ENCODE assay signal across 8 cellular contexts in genomic region chr21:39004776-39005605, GRCh38.
A peak's percentile ranks its signal among the peaks of the same experiment; 100 is the strongest.
DNase-seq lines count a peak whose midpoint lies in the region; ATAC-seq, FAIRE-seq and TF ChIP-seq lines count a peak whose summit lies in the region.

No MANE protein-coding gene starts in this region.

- no peaks in the 10 kb centered on the region for H3K23me2 ChIP-seq in H1 (ENCODE audit: low read depth, low read length)

- ATAC-seq in naive thymus-derived CD4-positive, alpha-beta T cell, result peak; percentile 53
- ATAC-seq in HG03280 (IDR thresholded peaks at IDR 0.05; ENCODE audit: unreplicated experiment), result no peak

- no peaks in the 10 kb centered on the region for H3K9me3 Mint-ChIP-seq in naive thymus-derived CD4-positive, alpha-beta T cell

- no peak overlapping the region for H2BK5ac ChIP-seq in H1 (ENCODE audit: low read depth, low read length)

- no peak overlapping the region for H3K4me3 ChIP-seq in H1 (ENCODE audit: extremely low read depth in 1 of 4, insufficient read depth in 2 of 4, low read depth in 3 of 4, low read length in 4 of 4)
- no peak overlapping the region for H3K4me3 ChIP-seq in naive thymus-derived CD4-positive, alpha-beta T cell (ENCODE audit: low read length)

- H2BK20ac ChIP-seq in H1 (ENCODE audit: low read length), result no peak overlapping the region

- TF ChIP-seq EP300 in H1 (IDR thresholded peaks at IDR 0.05; ENCODE audit: borderline replicate concordance in 1 of 2, low read depth in 2 of 2, low read length in 2 of 2), result no peak

- no peak for TF ChIP-seq CTCF in H1 (IDR thresholded peaks at IDR 0.05; ENCODE audit: control extremely low read depth in 1 of 3, insufficient read depth in 1 of 3, low read depth in 1 of 3, low read length in 3 of 3)

- WGBS in H1 (ENCODE audit: extremely low coverage in 1 of 2, insufficient coverage in 1 of 2, insufficient read length in 1 of 2, insufficient replicate concordance in 2 of 2, low coverage in 1 of 2, low lambda C conversion rate in 2 of 2, missing lambda C conversion rate in 1 of 2), 2 experiments, result 93% methylated on average over 12 of the region's 20 CpGs; no CpG with 5 or more reads in 1 of the 2 experiments

- peak overlapping the region; percentile 4; the same call in 1 of the 2 replicates for H2AFZ ChIP-seq in H1 (ENCODE audit: low read length)

- H4K8ac ChIP-seq in H1 (ENCODE audit: extremely low read depth, insufficient read depth, low read length), result no peak overlapping the region

- H4K91ac ChIP-seq in H1 (replicated peaks; ENCODE audit: insufficient read length, low read length), result no peak overlapping the region

- H3K14ac ChIP-seq in H1 (ENCODE audit: insufficient read length), result no peak overlapping the region

- H3K56ac ChIP-seq in H1 (replicated peaks; ENCODE audit: insufficient read length, low read depth, low read length), result no peak overlapping the region

- CTCF ChIA-PET in H1 (lab: Charles Lee; ENCODE audit: partially characterized antibody), result interaction anchor here (0.6 to 1.4 kb wide), 4 partner anchors 12 to 20 kb away, joined by 3 to 4 read pairs (median 4); no protein-coding TSS in a partner anchor
- CTCF ChIA-PET in naive thymus-derived CD4-positive, alpha-beta T cell (lab: Charles Lee), result no interaction called here

- H3K4me2 ChIP-seq in H1 (ENCODE audit: insufficient read depth in 1 of 2, low read depth in 2 of 2, low read length in 2 of 2), result no peak overlapping the region

- intact Hi-C loops in naive thymus-derived CD4-positive, alpha-beta T cell (cut with micrococcal nuclease), result loop anchor here (1.0 to 10.0 kb wide), 3 partner anchors 20 to 270 kb away; partner anchors contain the start of gene ETS2 (in 1 of the 2)

- no peak overlapping the region for H3K4ac ChIP-seq in H1 (replicated peaks; ENCODE audit: insufficient read length, low read depth, low read length)

- H3K18ac ChIP-seq in H1 (ENCODE audit: extremely low read depth, low read length), result peak overlapping the region; percentile 4; the same call in 1 of the 2 replicates

- no peaks in the 10 kb centered on the region for H3K79me2 ChIP-seq in H1 (ENCODE audit: control insufficient read depth in 1 of 2, insufficient read depth in 2 of 2, low read length in 2 of 2)

- no peaks in the 10 kb centered on the region; a peak in 1 of 7 replicates for H3K27me3 ChIP-seq in H1 (replicated peaks in 1 of 4; ENCODE audit: control insufficient read depth in 3 of 4, extremely low read depth in 1 of 4, insufficient read depth in 3 of 4, low read length in 3 of 4)
- H3K27me3 ChIP-seq in naive thymus-derived CD4-positive, alpha-beta T cell (ENCODE audit: control insufficient read depth in 2 of 2, insufficient read depth in 2 of 2, low read length in 2 of 2), result no peaks in the 10 kb centered on the region

- POLR2A ChIA-PET in H1 (lab: Charles Lee; ENCODE audit: partially characterized antibody), result interaction anchor here (0.6 to 0.9 kb wide), 2 partner anchors 14 to 39 kb away, joined by 3 to 4 read pairs; no protein-coding TSS in a partner anchor
- POLR2A ChIA-PET in naive thymus-derived CD4-positive, alpha-beta T cell (lab: Charles Lee), result no interaction called here

- H3K23ac ChIP-seq in H1 (ENCODE audit: insufficient read length), result no peak overlapping the region

- peak overlapping the region; percentile 2 for H2BK120ac ChIP-seq in H1 (replicated peaks; ENCODE audit: low read depth, low read length)

- no peak for FAIRE-seq in H1 (lab: Jason Lieb, UNC)

- no peaks in the 10 kb centered on the region for H3K9me3 ChIP-seq in H1 (ENCODE audit: insufficient read depth in 2 of 2, low read depth in 1 of 2, low read length in 1 of 2)
- H3K9me3 ChIP-seq in naive thymus-derived CD4-positive, alpha-beta T cell (ENCODE audit: control insufficient read depth in 2 of 3, low read length in 3 of 3), result no peaks in the 10 kb centered on the region

- H3K9ac ChIP-seq in H1 (replicated peaks in 1 of 4; ENCODE audit: extremely low read depth in 1 of 4, low read depth in 3 of 4, low read length in 3 of 4), result no peak overlapping the region; a peak in 1 of 7 replicates

- H4K5ac ChIP-seq in H1 (ENCODE audit: insufficient read length, low read depth, low read length), result no peak overlapping the region

- peaks cover 0 to 1% (median 0%) of the 10 kb centered on the region in 5 donors for H3K36me3 Mint-ChIP-seq in naive thymus-derived CD4-positive, alpha-beta T cell

- H3K27ac ChIP-seq in H1 (ENCODE audit: low read depth, low read length), result no peak overlapping the region
- no peak overlapping the region for H3K27ac ChIP-seq in naive thymus-derived CD4-positive, alpha-beta T cell (ENCODE audit: low read depth, low read length)

- no peaks in the 10 kb centered on the region for H3K36me3 ChIP-seq in H1 (ENCODE audit: control insufficient read depth in 2 of 4, insufficient read depth in 4 of 4, low read length in 3 of 4)
- H3K36me3 ChIP-seq in naive thymus-derived CD4-positive, alpha-beta T cell (ENCODE audit: control insufficient read depth in 2 of 3, insufficient read depth in 3 of 3, low read length in 3 of 3), result no peaks in the 10 kb centered on the region

- peak overlapping the region in 8 of 10 donors; percentile 52 to 81 (median 64) for H3K4me3 Mint-ChIP-seq in naive thymus-derived CD4-positive, alpha-beta T cell

- H4K20me1 ChIP-seq in H1 (replicated peaks in 1 of 2; ENCODE audit: control insufficient read depth in 1 of 2, insufficient read depth in 2 of 2, low read length in 2 of 2), result no peaks in the 10 kb centered on the region

- TF ChIP-seq RAD21 in H1 (IDR thresholded peaks at IDR 0.05 in 1 of 2, conservative IDR thresholded peaks at IDR 0.05 in 1 of 2; ENCODE audit: low read depth in 2 of 2, low read length in 2 of 2), result no peak

- peak overlapping the region; percentile 81; the same call in 1 of the 2 replicates for H2BK15ac ChIP-seq in H1 (ENCODE audit: low read length)

- peak overlapping the region in 5 of 9 donors; percentile 48 to 96 (median 85) for H3K27ac Mint-ChIP-seq in naive thymus-derived CD4-positive, alpha-beta T cell

- DNase-seq in EH (ENCODE audit: low read depth), result peak; percentile 59
- peak; percentile 30 for DNase-seq in NOMO-1 treated with dmso at 0.1 percent for 144 hours (lab: John Stamatoyannopoulos, UW; ENCODE audit: unreplicated experiment)
- DNase-seq in H1 (ENCODE audit: low read depth in 1 of 2, low spot score in 2 of 2), result no peak
- peak in 4 of 9 donors; percentile 5 to 23 (median 18) for DNase-seq in naive thymus-derived CD4-positive, alpha-beta T cell
- DNase-seq in kidney tubule cell (ENCODE audit: low spot score), result no peak
- DNase-seq in NCI-H524 (lab: John Stamatoyannopoulos, UW), result no peak
- no peak for DNase-seq in activated CD8-positive, alpha-beta memory T cell treated with anti-CD3 and anti-CD28 coated beads, Interleukin-2, amount 50 U/mL, for 4 hours

- H3K4me1 Mint-ChIP-seq in naive thymus-derived CD4-positive, alpha-beta T cell, result peaks cover 7 to 47% (median 22%) of the 10 kb centered on the region in 7 donors

- H3K79me1 ChIP-seq in H1 (ENCODE audit: low read depth, low read length), result no peaks in the 10 kb centered on the region

- H2AK5ac ChIP-seq in H1 (ENCODE audit: low read depth, low read length), result no peak overlapping the region

- no peak for TF ChIP-seq POLR2A in H1 (IDR thresholded peaks at IDR 0.05; ENCODE audit: control extremely low read depth in 1 of 2, low read depth in 2 of 2, low read length in 2 of 2)

- H3K27me3 Mint-ChIP-seq in naive thymus-derived CD4-positive, alpha-beta T cell, result peaks cover 0 to 5% (median 4%) of the 10 kb centered on the region in 5 donors

- H2BK12ac ChIP-seq in H1 (ENCODE audit: low read depth, low read length), result no peak overlapping the region

- peaks cover 0 to 8% (median 4%) of the 10 kb centered on the region in 4 experiments; a peak in 5 of 7 replicates for H3K4me1 ChIP-seq in H1 (replicated peaks in 1 of 4; ENCODE audit: control insufficient read depth in 3 of 4, insufficient read depth in 4 of 4, low read length in 3 of 4)
- no peaks in the 10 kb centered on the region for H3K4me1 ChIP-seq in naive thymus-derived CD4-positive, alpha-beta T cell (ENCODE audit: control insufficient read depth in 2 of 2, insufficient read depth in 2 of 2, low read length in 2 of 2)

TF ChIP-seq in H1, 55 proteins besides CTCF, POLR2A, EP300 and RAD21 (continues in another document):
- TF ChIP-seq NRF1 (IDR thresholded peaks at IDR 0.05; ENCODE audit: low read depth, low read length) (no peak), TEAD4 (IDR thresholded peaks at IDR 0.05; ENCODE audit: low read depth, low read length) (no peak), RXRA (IDR thresholded peaks at IDR 0.05; ENCODE audit: insufficient read depth, low read depth, low read length) (no peak), ZNF274 (IDR thresholded peaks at IDR 0.05; ENCODE audit: borderline replicate concordance, extremely low read depth, low read length) (no peak), RBBP5 (IDR thresholded peaks at IDR 0.05; ENCODE audit: borderline replicate concordance, low read depth, low read length) (no peak), TAF1 (IDR thresholded peaks at IDR 0.05; ENCODE audit: low read depth, low read length) (no peak), RNF2 (IDR thresholded peaks at IDR 0.05; ENCODE audit: borderline replicate concordance, low read depth, low read length, missing control alignments, poor library complexity, severe bottlenecking) (no peak), MAFK (IDR thresholded peaks at IDR 0.05; ENCODE audit: low read depth, low read length) (no peak), KDM1A (IDR thresholded peaks at IDR 0.05; ENCODE audit: borderline replicate concordance, low read length) (no peak), SIN3A (conservative IDR thresholded peaks at IDR 0.05 in 1 of 2, IDR thresholded peaks at IDR 0.05 in 1 of 2; ENCODE audit: low read depth in 1 of 2, low read length in 2 of 2) (no peak), SUZ12 (IDR thresholded peaks at IDR 0.05; ENCODE audit: low read length) (no peak), EZH2 (IDR thresholded peaks at IDR 0.05; ENCODE audit: low read depth, low read length, severe bottlenecking) (no peak), SP2 (IDR thresholded peaks at IDR 0.05; ENCODE audit: low read length) (no peak), TAF7 (optimal IDR thresholded peaks at IDR 0.05; ENCODE audit: borderline replicate concordance, low read depth, low read length) (no peak), CBX8 (IDR thresholded peaks at IDR 0.05; ENCODE audit: borderline replicate concordance, low read depth, low read length) (no peak), SRF (IDR thresholded peaks at IDR 0.05; ENCODE audit: low read depth, low read length) (no peak)
- TF ChIP-seq, protein P1, sequence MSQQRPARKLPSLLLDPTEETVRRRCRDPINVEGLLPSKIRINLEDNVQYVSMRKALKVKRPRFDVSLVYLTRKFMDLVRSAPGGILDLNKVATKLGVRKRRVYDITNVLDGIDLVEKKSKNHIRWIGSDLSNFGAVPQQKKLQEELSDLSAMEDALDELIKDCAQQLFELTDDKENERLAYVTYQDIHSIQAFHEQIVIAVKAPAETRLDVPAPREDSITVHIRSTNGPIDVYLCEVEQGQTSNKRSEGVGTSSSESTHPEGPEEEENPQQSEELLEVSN (IDR thresholded peaks at IDR 0.05), result no peak

Comparison
In these comparisons a context has a peak if more than half of its experiments do, and no peak if none do; other contexts are left out.
1. DNase-seq: peak in EH (single experiment) and NOMO-1 treated with dmso at 0.1 percent for 144 hours (single experiment); none in H1 (0 of 2), kidney tubule cell (single experiment), NCI-H524 (0 of 2) and activated CD8-positive, alpha-beta memory T cell treated with anti-CD3 and anti-CD28 coated beads, Interleukin-2, amount 50 U/mL, for 4 hours (single experiment).